ENCODE assay signal across 9 cellular contexts in genomic region chr6:61809004-61809595, GRCh38.
A peak's percentile ranks its signal among the peaks of the same experiment; 100 is the strongest.
DNase-seq lines count a peak whose midpoint lies in the region; ATAC-seq and TF ChIP-seq lines count a peak whose summit lies in the region.
"Had no signal": no experiment of that assay in that cellular context is flagged by ENCODE, and none has a peak within 500 bp of the region (broad histone marks: within the 10 kb centered on the region; RNA-seq: fewer than 3 reads in every experiment).

No MANE protein-coding gene starts in this region.

- H3K36me3 ChIP-seq in OCI-LY7 (ENCODE audit: insufficient read depth, low read length) (no peaks in the 10 kb centered on the region), testis (ENCODE audit: low read depth, missing control alignments) (no peaks in the 10 kb centered on the region)
- H3K36me3 ChIP-seq: BLaER1 had no signal

- no peak overlapping the region for H2AFZ ChIP-seq in OCI-LY7 (ENCODE audit: low read length)

- no TSS peak for BruUV-seq in OCI-LY7 (replicated peaks; lab: Mats Ljungman, UMichigan)

- no peak for TF ChIP-seq POLR2A in testis (IDR thresholded peaks at IDR 0.05)

- H3K4me3 ChIP-seq in OCI-LY7 (ENCODE audit: low read depth, low read length, poor library complexity, severe bottlenecking) = no peak overlapping the region
- no peak overlapping the region for H3K4me3 ChIP-seq in fibroblast of mammary gland (ENCODE audit: control insufficient read depth, low read depth, low read length)
- no peak overlapping the region for H3K4me3 ChIP-seq in testis
- H3K4me3 ChIP-seq: BLaER1 had no signal

- no peak overlapping the region for H3K4me2 ChIP-seq in OCI-LY7 (ENCODE audit: low read length)
- H3K4me2 ChIP-seq: BLaER1 had no signal

- H3K27me3 ChIP-seq in testis = no peaks in the 10 kb centered on the region
- H3K27me3 ChIP-seq: BLaER1 had no signal

- H3K9me2 ChIP-seq in OCI-LY7 (ENCODE audit: insufficient read depth, low read length) = no peaks in the 10 kb centered on the region

- peak; percentile 62 for ATAC-seq in HG03439 (IDR thresholded peaks at IDR 0.05; ENCODE audit: unreplicated experiment)

- TF ChIP-seq CTCF in OCI-LY7 (conservative IDR thresholded peaks at IDR 0.05; ENCODE audit: low read length) = peak; percentile 81
- peak; percentile 39 for TF ChIP-seq CTCF in fibroblast of mammary gland (conservative IDR thresholded peaks at IDR 0.05; ENCODE audit: control insufficient read depth, insufficient read depth, low read depth, low read length)
- TF ChIP-seq CTCF in testis (IDR thresholded peaks at IDR 0.05) = peak in 2 of 3 experiments; percentile 23 to 38

- CTCF ChIA-PET in OCI-LY7 (lab: Charles Lee; ENCODE audit: unreplicated experiment) = no interaction called here

- intact Hi-C loops in OCI-LY7 (cut with micrococcal nuclease; ENCODE audit: unreplicated experiment) = loop anchor here (5.0 kb wide), 3 partner anchors 343 to 968 kb away; no protein-coding TSS in a partner anchor
- intact Hi-C loops in testis (cut with DNase I; ENCODE audit: low total_unique reads) = no loop called here

- H3K4me1 ChIP-seq in OCI-LY7 (ENCODE audit: insufficient read depth, low read length, poor library complexity, severe bottlenecking) (no peaks in the 10 kb centered on the region), testis (no peaks in the 10 kb centered on the region)
- H3K4me1 ChIP-seq: BLaER1 had no signal

- 32 to 35% methylated on average over 1 of the region's 1 CpG for WGBS in testis, 2 donors

- POLR2A ChIA-PET in OCI-LY7 (lab: Charles Lee) = interaction anchor here (0.8 to 0.9 kb wide), 2 partner anchors 26 to 741 kb away, joined by 3 read pairs; no protein-coding TSS in a partner anchor

- H3K79me2 ChIP-seq in OCI-LY7 (ENCODE audit: insufficient read depth, low read depth, low read length) = no peaks in the 10 kb centered on the region

- H3K27ac ChIP-seq in OCI-LY7 (ENCODE audit: low read depth, low read length, poor library complexity, severe bottlenecking) = no peak overlapping the region
- H3K27ac ChIP-seq in testis = no peak overlapping the region
- H3K27ac ChIP-seq: BLaER1 had no signal

- no peaks in the 10 kb centered on the region for H4K20me1 ChIP-seq in OCI-LY7 (ENCODE audit: insufficient read depth, low read length)
- H4K20me1 ChIP-seq: BLaER1 had no signal

- H3K9me3 ChIP-seq in OCI-LY7 (ENCODE audit: low read length) (no peaks in the 10 kb centered on the region), testis (no peaks in the 10 kb centered on the region)
- H3K9me3 ChIP-seq: BLaER1 had no signal

- DNase-seq in NCI-H2171 treated with DMSO at 0.1 percent for 48 hours (lab: John Stamatoyannopoulos, UW) = peak; percentile 40
- no peak for DNase-seq in NCI-H2171 (lab: John Stamatoyannopoulos, UW)
- peak; percentile 23 for DNase-seq in OCI-LY7 (ENCODE audit: low spot score)
- DNase-seq in fibroblast of mammary gland (ENCODE audit: low read depth) = peak; percentile 10
- no peak for DNase-seq in testis
- no peak for DNase-seq in stimulated activated naive CD4-positive, alpha-beta T cell treated with Interleukin-2 at 50 U/mL for 16 hours (lab: John Stamatoyannopoulos, UW)
- no peak for DNase-seq in NCI-H2029 treated with DMSO at 0.1 percent for 48 hours (lab: John Stamatoyannopoulos, UW)

Comparison
In these comparisons a context has a peak if more than half of its experiments do, and no peak if none do; other contexts are left out.
1. DNase-seq: peak in NCI-H2171 treated with DMSO at 0.1 percent for 48 hours (single experiment), OCI-LY7 (single experiment) and fibroblast of mammary gland (single experiment); none in NCI-H2171 (single experiment), testis (single experiment), stimulated activated naive CD4-positive, alpha-beta T cell treated with Interleukin-2 at 50 U/mL for 16 hours (single experiment) and NCI-H2029 treated with DMSO at 0.1 percent for 48 hours (single experiment).
2. CTCF ChIP-seq: peak in every context shown above with its lines; median percentile 81 in OCI-LY7; 39 in fibroblast of mammary gland; 30 in testis.